ENCODE assay signal across 1 cellular context in the genomic region with DNA sequence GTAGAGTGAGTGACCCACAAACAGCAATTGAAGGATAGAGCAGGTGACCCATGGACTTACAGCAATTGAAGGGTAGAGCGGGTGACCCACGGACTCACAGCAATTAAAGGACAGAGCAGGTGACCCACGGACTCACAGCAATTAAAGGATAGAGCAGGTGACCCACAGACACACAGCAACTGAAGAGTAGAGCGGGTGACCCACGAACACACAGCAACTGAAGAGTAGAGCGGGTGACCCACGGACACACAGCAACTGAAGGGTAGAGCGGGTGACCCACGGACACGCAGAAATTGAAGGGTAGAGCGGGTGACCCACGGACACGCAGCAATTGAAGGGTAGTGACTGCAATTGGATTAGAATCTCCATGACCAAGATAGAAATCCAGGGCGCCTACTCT.
TF ChIP-seq lines count a peak whose summit lies in the region.

No MANE protein-coding gene starts in this region.

TF ChIP-seq in H1, 55 proteins besides CTCF, POLR2A, EP300 and RAD21 (continued from another document):
- TF ChIP-seq JUN (IDR thresholded peaks at IDR 0.05; ENCODE audit: low read depth, low read length) (no peak), TEAD4 (IDR thresholded peaks at IDR 0.05; ENCODE audit: low read depth, low read length) (no peak), SUZ12 (IDR thresholded peaks at IDR 0.05; ENCODE audit: low read length) (no peak), POLR2AphosphoS5 (IDR thresholded peaks at IDR 0.05; ENCODE audit: low read depth, low read length) (no peak)
